8 cellular contexts compared by ENCODE assay signal in the genomic region with DNA sequence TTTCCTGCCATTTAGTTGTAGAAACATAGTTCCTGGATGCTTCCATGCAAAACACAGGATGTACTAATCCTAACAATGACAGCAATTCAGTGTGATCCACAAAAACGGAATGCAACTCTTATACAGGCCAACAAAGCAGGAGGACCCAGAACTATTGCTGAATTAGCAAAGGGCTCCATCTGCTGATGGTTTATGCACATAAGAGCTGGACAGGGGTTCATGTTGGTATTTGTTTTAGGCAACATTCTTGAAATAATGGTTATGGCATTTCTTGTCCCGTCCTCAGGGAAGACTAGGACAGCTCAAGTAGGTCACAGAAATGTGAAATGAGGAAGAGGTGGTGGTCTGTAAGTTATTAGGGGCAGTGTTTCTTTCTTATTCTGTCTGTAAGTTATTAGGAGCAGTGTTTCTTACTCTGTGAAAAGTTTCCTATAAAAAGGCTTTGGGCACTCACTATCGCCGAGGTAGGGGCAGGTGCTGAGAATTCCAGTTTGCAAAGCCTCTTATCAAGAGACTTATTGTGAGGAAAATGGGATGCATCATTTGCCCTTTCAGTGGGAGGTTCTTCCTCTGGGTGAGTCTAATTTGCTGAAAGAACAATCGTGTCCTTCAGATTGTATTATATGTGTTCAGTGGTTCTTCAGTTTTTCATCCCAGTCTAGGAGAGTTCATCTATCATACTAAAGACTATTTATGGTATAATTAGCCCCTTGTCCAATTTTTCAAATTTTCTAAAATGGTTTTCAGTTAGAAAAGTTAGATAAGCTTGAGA.
DNase-seq lines count a peak whose midpoint lies in the region; ATAC-seq and TF ChIP-seq lines count a peak whose summit lies in the region.

No MANE protein-coding gene starts in this region.

- peak; percentile 79 for ATAC-seq in GM18873 (IDR thresholded peaks at IDR 0.05; ENCODE audit: low FRiP score, unreplicated experiment)

- no peaks in the 10 kb centered on the region for H3K27me3 ChIP-seq in Caco-2 (replicated peaks; ENCODE audit: control insufficient read depth, insufficient read depth, low read length)

- intact Hi-C loops in Caco-2 (cut with micrococcal nuclease; ENCODE audit: unreplicated experiment), result loop anchor here (2.0 kb wide), 5 partner anchors 76 to 488 kb away; partner anchors contain the start of gene CCNC

- peak; percentile 47 to 79 for TF ChIP-seq CTCF in Caco-2 (IDR thresholded peaks at IDR 0.05; ENCODE audit: insufficient read depth in 1 of 2, low read depth in 1 of 2, low read length in 1 of 2, severe bottlenecking in 1 of 2, unreplicated experiment in 1 of 2)
- TF ChIP-seq CTCF in mesothelial cell of epicardium (IDR thresholded peaks at IDR 0.05; ENCODE audit: unreplicated experiment), result no peak

- no peak overlapping the region for H3K27ac Mint-ChIP-seq in Caco-2 (ENCODE audit: unreplicated experiment)
- H3K27ac Mint-ChIP-seq in mesothelial cell of epicardium, result peak overlapping the region; percentile 39
- no peak overlapping the region for H3K27ac Mint-ChIP-seq in activated CD4-positive, alpha-beta memory T cell treated with anti-CD3 and anti-CD28 coated beads, Interleukin-2, amount 10 ng/mL, durations not matched to agents 7 days and 5 days

- CTCF ChIA-PET in Caco-2 (lab: Charles Lee), result interaction anchor here (0.7 to 1.5 kb wide), 3 partner anchors 234 to 255 kb away, joined by 4 to 7 read pairs (median 6); partner anchors contain the start of gene CCNC
- CTCF ChIA-PET in activated CD4-positive, alpha-beta memory T cell treated with anti-CD3 and anti-CD28 coated beads, Interleukin-2, amount 10 ng/mL, durations not matched to agents 7 days and 5 days (lab: Charles Lee), result interaction anchor here (0.7 to 1.3 kb wide), 4 partner anchors 35 to 492 kb away, joined by 3 to 4 read pairs (median 3); no protein-coding TSS in a partner anchor

- H3K9me3 Mint-ChIP-seq in Caco-2 (ENCODE audit: unreplicated experiment), result peaks cover 10% of the 10 kb centered on the region
- H3K9me3 Mint-ChIP-seq in mesothelial cell of epicardium, result no peaks in the 10 kb centered on the region
- no peaks in the 10 kb centered on the region for H3K9me3 Mint-ChIP-seq in activated CD4-positive, alpha-beta memory T cell treated with anti-CD3 and anti-CD28 coated beads, Interleukin-2, amount 10 ng/mL, durations not matched to agents 7 days and 5 days

- H3K4me3 ChIP-seq in Caco-2 (ENCODE audit: low read depth, low read length), result peak overlapping the region; percentile 32

- H3K9me3 ChIP-seq in Caco-2, result no peaks in the 10 kb centered on the region

- POLR2A ChIA-PET in Caco-2 (lab: Charles Lee), result no interaction called here
- POLR2A ChIA-PET in activated CD4-positive, alpha-beta memory T cell treated with anti-CD3 and anti-CD28 coated beads, Interleukin-2, amount 10 ng/mL, durations not matched to agents 7 days and 5 days (lab: Charles Lee), result no interaction called here

- H3K4me3 Mint-ChIP-seq in Caco-2 (ENCODE audit: unreplicated experiment) (peak overlapping the region; percentile 74), mesothelial cell of epicardium (peak overlapping the region; percentile 72)
- H3K4me3 Mint-ChIP-seq in activated CD4-positive, alpha-beta memory T cell treated with anti-CD3 and anti-CD28 coated beads, Interleukin-2, amount 10 ng/mL, durations not matched to agents 7 days and 5 days, result no peak overlapping the region

- H3K4me1 Mint-ChIP-seq in Caco-2 (ENCODE audit: low read depth, unreplicated experiment), result peaks cover 7% of the 10 kb centered on the region
- peaks cover 17% of the 10 kb centered on the region for H3K4me1 Mint-ChIP-seq in mesothelial cell of epicardium
- no peaks in the 10 kb centered on the region for H3K4me1 Mint-ChIP-seq in activated CD4-positive, alpha-beta memory T cell treated with anti-CD3 and anti-CD28 coated beads, Interleukin-2, amount 10 ng/mL, durations not matched to agents 7 days and 5 days

- H3K4me1 ChIP-seq in Caco-2, result no peaks in the 10 kb centered on the region

- no TSS peak for BruUV-seq in Caco-2 (replicated peaks; lab: Mats Ljungman, UMichigan)

- DNase-seq in Caco-2 (peak; percentile 48 to 61), HuH-7 (ENCODE audit: low spot score) (peak; percentile 74), OCI-M2 (lab: John Stamatoyannopoulos, UW; ENCODE audit: unreplicated experiment) (peak; percentile 18), dermis microvascular lymphatic vessel endothelial cell (ENCODE audit: low read depth in 2 of 2) (peak; percentile 47 to 61), mesothelial cell of epicardium (ENCODE audit: low spot score in 2 of 2, unreplicated experiment in 2 of 2) (no peak), NOMO-1 (lab: John Stamatoyannopoulos, UW; ENCODE audit: unreplicated experiment in 2 of 2) (no peak)
- no peak for DNase-seq in activated CD4-positive, alpha-beta memory T cell treated with anti-CD3 and anti-CD28 coated beads, Interleukin-2, amount 10 ng/mL, durations not matched to agents 7 days and 5 days

- no peaks in the 10 kb centered on the region for H3K36me3 ChIP-seq in Caco-2 (ENCODE audit: control insufficient read depth, insufficient read depth, low read length)

- peaks cover 6% of the 10 kb centered on the region for H3K27me3 Mint-ChIP-seq in Caco-2 (ENCODE audit: insufficient read depth, unreplicated experiment)
- H3K27me3 Mint-ChIP-seq in mesothelial cell of epicardium (ENCODE audit: low read depth), result no peaks in the 10 kb centered on the region
- H3K27me3 Mint-ChIP-seq in activated CD4-positive, alpha-beta memory T cell treated with anti-CD3 and anti-CD28 coated beads, Interleukin-2, amount 10 ng/mL, durations not matched to agents 7 days and 5 days, result peaks cover 12% of the 10 kb centered on the region

- H3K36me3 Mint-ChIP-seq in Caco-2 (ENCODE audit: insufficient read depth, unreplicated experiment) (no peaks in the 10 kb centered on the region), mesothelial cell of epicardium (no peaks in the 10 kb centered on the region)
- no peaks in the 10 kb centered on the region for H3K36me3 Mint-ChIP-seq in activated CD4-positive, alpha-beta memory T cell treated with anti-CD3 and anti-CD28 coated beads, Interleukin-2, amount 10 ng/mL, durations not matched to agents 7 days and 5 days (ENCODE audit: low read depth)

Comparison
In these comparisons a context has a peak if more than half of its experiments do, and no peak if none do; other contexts are left out.
1. DNase-seq: peak in Caco-2 (2 of 2), HuH-7 (single experiment), OCI-M2 (single experiment) and dermis microvascular lymphatic vessel endothelial cell (2 of 2); none in mesothelial cell of epicardium (0 of 2), activated CD4-positive, alpha-beta memory T cell treated with anti-CD3 and anti-CD28 coated beads, Interleukin-2, amount 10 ng/mL, durations not matched to agents 7 days and 5 days (single experiment) and NOMO-1 (0 of 2).